28 cellular contexts compared by ENCODE assay signal in the genomic region with DNA sequence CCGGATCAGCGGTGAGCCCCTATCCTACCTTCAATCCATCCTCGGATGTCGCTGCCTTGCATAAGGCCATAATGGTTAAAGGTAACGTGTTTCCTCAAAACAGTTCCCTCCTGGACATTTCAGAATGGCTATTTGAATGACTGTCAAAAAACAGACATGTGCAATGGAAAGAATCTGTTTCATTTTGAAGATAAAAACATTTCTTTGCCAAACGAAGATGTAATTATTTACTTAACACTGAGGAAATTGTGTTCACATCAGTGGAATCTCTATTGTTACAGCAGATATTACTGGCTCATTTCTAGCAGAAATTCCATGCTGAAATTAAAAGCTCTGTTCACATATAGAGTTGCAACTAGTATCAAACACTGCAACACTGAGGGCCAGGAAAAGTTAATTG. TPM values are rescaled to one million over a fixed set of nuclear protein-coding genes. Genes with fewer than 3 reads are reported as not detected.
DNase-seq lines count a peak whose midpoint lies in the region; ATAC-seq and TF ChIP-seq lines count a peak whose summit lies in the region.
"Had no signal": no experiment of that assay in that cellular context is flagged by ENCODE, and none has a peak within 500 bp of the region (broad histone marks: within the 10 kb centered on the region; RNA-seq: fewer than 3 reads in every experiment).

No MANE protein-coding gene starts in this region.

- H3K79me2 ChIP-seq in GM23248 (ENCODE audit: insufficient read depth) = peaks cover 100% of the 10 kb centered on the region

- peak overlapping the region; percentile 34 for H3K27ac ChIP-seq in GM23248
- H3K27ac ChIP-seq in neutrophil = peak overlapping the region; percentile 70
- H3K27ac ChIP-seq: brain microvascular endothelial cell, hepatocyte had no signal

- H3K4me1 Mint-ChIP-seq in activated CD8-positive, alpha-beta memory T cell treated with anti-CD3 and anti-CD28 coated beads, Interleukin-2, amount 10 ng/mL, durations not matched to agents 7 days and 5 days = peaks cover 57% of the 10 kb centered on the region
- H3K4me1 Mint-ChIP-seq in central memory CD8-positive, alpha-beta T cell = peaks cover 53% of the 10 kb centered on the region

- H3K9me2 ChIP-seq in GM23248 (ENCODE audit: insufficient read depth) = no peaks in the 10 kb centered on the region

- DNase-seq in activated CD8-positive, alpha-beta memory T cell treated with anti-CD3 and anti-CD28 coated beads, Interleukin-2, amount 10 ng/mL, durations not matched to agents 7 days and 5 days = no peak
- no peak for DNase-seq in activated CD8-positive, alpha-beta memory T cell treated with anti-CD3 and anti-CD28 coated beads, Interleukin-2, amount 50 U/mL, for 48 hours
- DNase-seq in GM23248 (no peak), GM13977 (ENCODE audit: low spot score) (no peak), NCI-H510A treated with DMSO at 0.1 percent for 48 hours (lab: John Stamatoyannopoulos, UW) (no peak)
- no peak for DNase-seq in central memory CD8-positive, alpha-beta T cell (ENCODE audit: low spot score in 2 of 2)
- no peak for DNase-seq in stimulated activated CD4-positive, alpha-beta T cell treated with anti-CD3 and anti-CD28 coated beads, Interleukin-4, amount 100 ng/mL, for 4 hours
- DNase-seq: activated naive CD4-positive, alpha-beta T cell treated with Interleukin-2 at 50 U/mL for 16 hours; AML-193; amygdala; brain microvascular endothelial cell; DMS153; HCEC 1CT; Kasumi-1; left cardiac atrium; mammary epithelial cell; NCI-H1417 treated with DMSO at 0.1 percent for 48 hours; NCI-H2029 treated with DMSO at 0.1 percent for 48 hours; NCI-H526; posterior cingulate gyrus; right cardiac atrium; stimulated activated CD4-positive, alpha-beta T cell treated with anti-CD3 and anti-CD28 coated beads, Interleukin-1b, Interleukin-23, amount 100 ng/mL, for 48 hours; tibial artery had no signal

- H3K9me3 ChIP-seq in GM23248 (ENCODE audit: low read depth) = no peaks in the 10 kb centered on the region
- H3K9me3 ChIP-seq in neutrophil = no peaks in the 10 kb centered on the region
- H3K9me3 ChIP-seq: gastroesophageal sphincter, tibial artery had no signal

- peaks cover 39% of the 10 kb centered on the region for H4K20me1 ChIP-seq in GM23248 (ENCODE audit: insufficient read depth)

- H3K4me3 ChIP-seq in GM23248 (0 out of 2 replicates have a peak overlapping the region, but pooled peaks have one; percentile 34), neutrophil (ENCODE audit: low read depth in 1 of 2, low read length in 1 of 2) (no peak overlapping the region)
- H3K4me3 ChIP-seq: gastroesophageal sphincter, hepatocyte, tibial artery had no signal

- peaks cover 44% of the 10 kb centered on the region for H3K4me1 ChIP-seq in GM23248 (ENCODE audit: insufficient read depth)
- peaks cover 49 to 54% of the 10 kb centered on the region in 2 experiments for H3K4me1 ChIP-seq in neutrophil (ENCODE audit: control insufficient read depth in 1 of 2, insufficient read depth in 1 of 2, low read depth in 1 of 2, low read length in 1 of 2)

- H3K27me3 ChIP-seq in GM23248 (replicated peaks; ENCODE audit: insufficient read depth) (no peaks in the 10 kb centered on the region), neutrophil (no peaks in the 10 kb centered on the region)
- H3K27me3 ChIP-seq: brain microvascular endothelial cell, gastroesophageal sphincter, hepatocyte, tibial artery had no signal

- peaks cover 74% of the 10 kb centered on the region for H3F3A ChIP-seq in GM23248 (ENCODE audit: insufficient read depth)

- no peak for ATAC-seq in activated CD8-positive, alpha-beta memory T cell treated with anti-CD3 and anti-CD28 coated beads, Interleukin-2, amount 10 ng/mL, durations not matched to agents 7 days and 5 days
- no peak for ATAC-seq in central memory CD8-positive, alpha-beta T cell (replicated peaks; ENCODE audit: extremely low read depth, poor library complexity, severe bottlenecking)
- ATAC-seq: activated CD4-positive, CD25-positive, alpha-beta regulatory T cell treated with anti-CD3 and anti-CD28 coated beads, Interleukin-2, amount 50 U/mL, for 24 hours; gastroesophageal sphincter; left cardiac atrium; right cardiac atrium had no signal

- CTCF ChIA-PET in activated CD8-positive, alpha-beta memory T cell treated with anti-CD3 and anti-CD28 coated beads, Interleukin-2, amount 10 ng/mL, durations not matched to agents 7 days and 5 days (lab: Charles Lee) = no interaction called here

- peaks cover 67% of the 10 kb centered on the region for H3K36me3 Mint-ChIP-seq in activated CD8-positive, alpha-beta memory T cell treated with anti-CD3 and anti-CD28 coated beads, Interleukin-2, amount 10 ng/mL, durations not matched to agents 7 days and 5 days
- peaks cover 67% of the 10 kb centered on the region for H3K36me3 Mint-ChIP-seq in central memory CD8-positive, alpha-beta T cell (ENCODE audit: insufficient read depth)

- 82 to 85% methylated on average over 6 of the region's 6 CpGs for WGBS in GM23248 (ENCODE audit: low coverage in 1 of 2, low lambda C conversion rate in 2 of 2, missing lambda C conversion rate in 2 of 2), 2 experiments

- peak overlapping the region; percentile 49 for H3K27ac Mint-ChIP-seq in activated CD8-positive, alpha-beta memory T cell treated with anti-CD3 and anti-CD28 coated beads, Interleukin-2, amount 10 ng/mL, durations not matched to agents 7 days and 5 days
- peak overlapping the region; percentile 87 for H3K27ac Mint-ChIP-seq in central memory CD8-positive, alpha-beta T cell (ENCODE audit: low read depth)
- H3K27ac Mint-ChIP-seq: T-helper 1 cell treated with Interleukin-12 subunit alpha and Interleukin-12 subunit beta and Interleukin-4 antibody, amounts not matched to agents 30 μg/mL and 1 μg/mL, for 36 hours had no signal

- in situ Hi-C loops in GM23248 (cut with MboI) (no loop called here), GM13977 (cut with MboI; ENCODE audit: low pct_unique_long_range_greater_than_20kb, low sequenced_read_pairs, unreplicated experiment) (no loop called here)

- TF ChIP-seq CTCF in neutrophil (IDR thresholded peaks at IDR 0.05) = no peak
- no peak for TF ChIP-seq CTCF in GM13977 (IDR thresholded peaks at IDR 0.05; ENCODE audit: extremely low read depth, insufficient read depth, missing control alignments)

- H3K9me3 Mint-ChIP-seq in activated CD8-positive, alpha-beta memory T cell treated with anti-CD3 and anti-CD28 coated beads, Interleukin-2, amount 10 ng/mL, durations not matched to agents 7 days and 5 days (ENCODE audit: low read depth) = no peaks in the 10 kb centered on the region
- H3K9me3 Mint-ChIP-seq in central memory CD8-positive, alpha-beta T cell = no peaks in the 10 kb centered on the region
- H3K9me3 Mint-ChIP-seq: T-helper 1 cell treated with Interleukin-12 subunit alpha and Interleukin-12 subunit beta and Interleukin-4 antibody, amounts not matched to agents 30 μg/mL and 1 μg/mL, for 36 hours had no signal

- H3K36me3 ChIP-seq in GM23248 (ENCODE audit: low read depth) = peaks cover 82% of the 10 kb centered on the region
- H3K36me3 ChIP-seq in neutrophil = peaks cover 54% of the 10 kb centered on the region

- H2AFZ ChIP-seq in GM23248 = no peak overlapping the region
- H2AFZ ChIP-seq: hepatocyte had no signal

- no peaks in the 10 kb centered on the region for H3K27me3 Mint-ChIP-seq in activated CD8-positive, alpha-beta memory T cell treated with anti-CD3 and anti-CD28 coated beads, Interleukin-2, amount 10 ng/mL, durations not matched to agents 7 days and 5 days
- no peaks in the 10 kb centered on the region for H3K27me3 Mint-ChIP-seq in central memory CD8-positive, alpha-beta T cell

- H3K4me3 Mint-ChIP-seq in activated CD8-positive, alpha-beta memory T cell treated with anti-CD3 and anti-CD28 coated beads, Interleukin-2, amount 10 ng/mL, durations not matched to agents 7 days and 5 days = no peak overlapping the region
- no peak overlapping the region for H3K4me3 Mint-ChIP-seq in central memory CD8-positive, alpha-beta T cell
- H3K4me3 Mint-ChIP-seq: T-helper 1 cell treated with Interleukin-12 subunit alpha and Interleukin-12 subunit beta and Interleukin-4 antibody, amounts not matched to agents 30 μg/mL and 1 μg/mL, for 36 hours had no signal

- no peak overlapping the region for H3K4me2 ChIP-seq in GM23248 (ENCODE audit: unreplicated experiment)
- H3K4me2 ChIP-seq: hepatocyte had no signal

- no peak overlapping the region for H3K9ac ChIP-seq in GM23248

RNA-seq across cellular contexts. Expression of gene ANXA1, which starts 7.1 kb away (rescaled TPM):
- 100 to 1,000 TPM; 135 to 177 TPM for total RNA-seq in activated CD8-positive, alpha-beta memory T cell treated with anti-CD3 and anti-CD28 coated beads, Interleukin-2, amount 10 ng/mL, durations not matched to agents 7 days and 5 days
- 986 and 1,002 TPM in 2 replicates for total RNA-seq in GM23248 (2014; rRNA removed; shearing (Covaris generic))
- polyA plus RNA-seq in GM23248 (2016; fragmentation: Nextera tagmentation; extraction: Ambion mirVana) = 1,010 and 1,013 TPM in 2 replicates
